In the genomic region with DNA sequence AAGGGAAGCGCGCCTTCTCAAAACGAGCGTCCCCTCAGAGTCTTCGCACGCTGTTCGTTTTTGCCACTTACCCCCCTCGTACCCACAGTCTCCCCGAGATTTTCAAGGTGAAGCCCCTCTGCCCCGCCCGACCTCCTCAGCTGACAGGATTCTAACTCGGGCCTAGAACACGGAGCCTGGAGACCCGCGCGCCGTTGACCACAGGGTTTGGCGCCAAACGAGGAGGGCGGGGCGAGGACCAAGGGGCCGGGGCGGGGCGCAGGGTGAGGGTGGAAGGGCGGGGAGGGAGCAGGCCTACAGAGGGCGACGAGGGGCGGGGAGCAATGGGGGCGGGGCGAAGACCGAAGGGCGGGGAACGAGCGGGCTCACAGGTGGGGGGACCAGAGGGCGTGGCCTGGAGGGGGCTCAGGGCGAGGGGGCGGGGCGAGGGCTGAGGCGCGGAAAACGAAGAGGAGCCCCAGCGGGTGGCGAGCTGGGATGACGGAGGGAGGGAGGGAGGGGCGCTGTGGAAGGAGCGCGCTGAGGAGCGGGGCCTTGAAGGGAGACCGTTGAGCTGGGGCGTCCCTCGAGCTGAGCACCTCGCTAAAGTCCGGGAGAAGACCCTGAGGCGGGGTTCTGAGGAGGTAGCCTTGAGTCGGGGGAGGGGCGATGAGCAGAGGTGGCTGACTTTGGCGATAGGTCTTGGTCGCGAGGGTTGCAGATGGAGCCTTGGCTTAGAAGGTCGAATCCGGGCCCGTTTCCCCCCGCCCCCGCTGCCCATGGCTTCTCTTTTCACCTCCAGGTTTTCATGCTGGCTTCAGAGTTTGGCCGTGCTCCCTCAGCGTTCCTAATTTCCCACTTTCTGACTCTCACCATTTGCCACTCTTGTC, we compare ENCODE assay signal across 8 cellular contexts. TPM values are rescaled to one million over a fixed set of nuclear protein-coding genes. Genes with fewer than 3 reads are reported as not detected.
DNase-seq lines count a peak whose midpoint lies in the region; ATAC-seq and TF ChIP-seq lines count a peak whose summit lies in the region.

A gene with protein sequence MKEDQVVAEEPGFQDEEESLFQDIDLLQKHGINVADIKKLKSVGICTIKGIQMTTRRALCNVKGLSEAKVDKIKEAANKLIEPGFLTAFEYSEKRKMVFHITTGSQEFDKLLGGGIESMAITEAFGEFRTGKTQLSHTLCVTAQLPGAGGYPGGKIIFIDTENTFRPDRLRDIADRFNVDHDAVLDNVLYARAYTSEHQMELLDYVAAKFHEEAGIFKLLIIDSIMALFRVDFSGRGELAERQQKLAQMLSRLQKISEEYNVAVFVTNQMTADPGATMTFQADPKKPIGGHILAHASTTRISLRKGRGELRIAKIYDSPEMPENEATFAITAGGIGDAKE (minus strand): TSS at position 212 of the 869 bp plus-strand sequence. CDS start 1,927 bp downstream, outside the sequence.

- H3K9me3 Mint-ChIP-seq in nephron progenitor cell: no peaks in the 10 kb centered on the region

- H3K4me3 Mint-ChIP-seq in nephron progenitor cell: peak within 1 kb of the TSS; percentile 95

- peaks cover 23% of the 10 kb centered on the region for H3K4me1 Mint-ChIP-seq in nephron progenitor cell

- no peaks in the 10 kb centered on the region for H3K36me3 Mint-ChIP-seq in nephron progenitor cell (ENCODE audit: low read depth)

- peak within 1 kb of the TSS; percentile 87 for H3K4me3 ChIP-seq in AG10803 (ENCODE audit: low read length)
- peak within 1 kb of the TSS; percentile 80 for H3K4me3 ChIP-seq in fibroblast of villous mesenchyme (ENCODE audit: low read depth, low read length)

- H3K27me3 Mint-ChIP-seq in nephron progenitor cell (ENCODE audit: low read depth, poor library complexity): peaks cover 21% of the 10 kb centered on the region

- H3K27ac Mint-ChIP-seq in nephron progenitor cell: peak within 1 kb of the TSS; percentile 97

- peak; percentile 60 for ATAC-seq in GM19324 (IDR thresholded peaks at IDR 0.05; ENCODE audit: low FRiP score, unreplicated experiment)
- ATAC-seq in stimulated activated naive CD8-positive, alpha-beta T cell treated with anti-CD3 and anti-CD28 coated beads, Interleukin-15, Interleukin-2, amounts not matched to agents 100 U/mL and 50 U/mL, for 24 hours: peak; percentile 91

- TF ChIP-seq CTCF in AG10803 (conservative IDR thresholded peaks at IDR 0.05; ENCODE audit: low read length) (no peak), fibroblast of villous mesenchyme (IDR thresholded peaks at IDR 0.05; ENCODE audit: insufficient read depth, low read depth, low read length) (no peak), nephron progenitor cell (IDR thresholded peaks at IDR 0.05) (no peak)

- peak; percentile 78 for DNase-seq in AG10803 (ENCODE audit: low read depth)
- peak; percentile 84 for DNase-seq in LHCN-M2 (ENCODE audit: low read depth)
- peak; percentile 29 for DNase-seq in SHP77 treated with DMSO at 0.1 percent for 48 hours (lab: John Stamatoyannopoulos, UW)
- peak; percentile 93 for DNase-seq in activated gamma-delta T cell (lab: John Stamatoyannopoulos, UW)
- peak; percentile 89 for DNase-seq in fibroblast of villous mesenchyme (ENCODE audit: low read depth)
- peak; percentile 100 for DNase-seq in nephron progenitor cell
- DNase-seq in stimulated activated naive CD8-positive, alpha-beta T cell treated with anti-CD3 and anti-CD28 coated beads, Interleukin-15, Interleukin-2, amounts not matched to agents 100 U/mL and 50 U/mL, for 24 hours: peak; percentile 99

RNA-seq across cellular contexts. Expression of the gene that starts here (rescaled TPM):
- total RNA-seq in LHCN-M2 (2014; rRNA removed) (2.8 and 20.8 TPM in 2 replicates), fibroblast of villous mesenchyme (2.3 and 6.5 TPM in 2 replicates)
- 2.8 TPM for polyA plus RNA-seq in LHCN-M2 (2012)

Comparison
In these comparisons a context has a peak if more than half of its experiments do, and no peak if none do; other contexts are left out.
1. Peak in every context shown above with its lines: DNase-seq, ATAC-seq and H3K4me3 ChIP-seq.
2. DNase-seq: peak in every context shown above with its lines; median percentile 100 in nephron progenitor cell; 99 in stimulated activated naive CD8-positive, alpha-beta T cell treated with anti-CD3 and anti-CD28 coated beads, Interleukin-15, Interleukin-2, amounts not matched to agents 100 U/mL and 50 U/mL, for 24 hours; 93 in activated gamma-delta T cell; 89 in fibroblast of villous mesenchyme; 84 in LHCN-M2; 78 in AG10803; 29 in SHP77 treated with DMSO at 0.1 percent for 48 hours.